In genomic region chr6:135236319-135236718, GRCh38 we compare ENCODE assay signal across 20 cellular contexts. TPM values are rescaled to one million over a fixed set of nuclear protein-coding genes. Genes with fewer than 3 reads are reported as not detected.
"Had no signal": no experiment of that assay in that cellular context is flagged by ENCODE, and none has a peak within 500 bp of the region (broad histone marks: within the 10 kb centered on the region; RNA-seq: fewer than 3 reads in every experiment).

No MANE protein-coding gene starts in this region.

- H3K36me3 ChIP-seq: adrenal gland, spleen, upper lobe of left lung had no signal

- H3K4me3 ChIP-seq: adrenal gland, spleen, upper lobe of left lung had no signal

- H3K9me3 ChIP-seq: adrenal gland, spleen, upper lobe of left lung had no signal

- H3K36me3 Mint-ChIP-seq: activated naive CD8-positive, alpha-beta T cell had no signal

- H3K4me3 Mint-ChIP-seq: activated CD8-positive, alpha-beta T cell treated with anti-CD3 and anti-CD28 coated beads, Interleukin-2, amount 10 ng/mL, durations not matched to agents 7 days and 5 days; activated naive CD8-positive, alpha-beta T cell; neural crest cell had no signal

- H3K4me1 ChIP-seq: adrenal gland, foreskin keratinocyte, spleen, upper lobe of left lung had no signal

- H3K27ac ChIP-seq: adrenal gland, foreskin keratinocyte, spleen, upper lobe of left lung had no signal

- H3K27me3 ChIP-seq: adrenal gland, spleen, upper lobe of left lung had no signal

- H3K9me3 Mint-ChIP-seq: activated T-helper 1 cell treated with anti-CD3 and anti-CD28 coated beads, Interleukin-12 subunit alpha, Interleukin-12 subunit beta, Interleukin-2, Interleukin-4 antibody, amounts not matched to agents 30 ng/mL and 10 ng/mL and 1 ng/mL, durations not matched to agents 14 hours and 24 hours and 36 hours; neural crest cell had no signal

- DNase-seq: activated CD4-positive, alpha-beta T cell treated with anti-CD3 and anti-CD28 coated beads for 1 hour; activated CD4-positive, alpha-beta T cell treated with anti-CD3 and anti-CD28 coated beads, Interleukin-2, amount 50 U/mL, for 1 hour; activated CD8-positive, alpha-beta T cell treated with anti-CD3 and anti-CD28 coated beads, Interleukin-2, amount 10 ng/mL, durations not matched to agents 7 days and 5 days; activated gamma-delta T cell treated with Interleukin-2 at 50 U/mL for 16 hours; adrenal gland; central memory CD4-positive, alpha-beta T cell; dermis blood vessel endothelial cell; effector CD8-positive, alpha-beta T cell; foreskin keratinocyte; left colon; mesenchymal stem cell; retina; spleen; stimulated activated CD4-positive, alpha-beta T cell treated with anti-CD3 and anti-CD28 coated beads, Interleukin-4, amount 100 ng/mL, for 1 hour; stimulated activated naive CD4-positive, alpha-beta T cell treated with Interleukin-2 at 50 U/mL for 16 hours; upper lobe of left lung had no signal

- H3K27ac Mint-ChIP-seq: activated CD8-positive, alpha-beta T cell treated with anti-CD3 and anti-CD28 coated beads, Interleukin-2, amount 10 ng/mL, durations not matched to agents 7 days and 5 days; activated naive CD8-positive, alpha-beta T cell; activated T-helper 1 cell treated with anti-CD3 and anti-CD28 coated beads, Interleukin-12 subunit alpha, Interleukin-12 subunit beta, Interleukin-2, Interleukin-4 antibody, amounts not matched to agents 30 ng/mL and 10 ng/mL and 1 ng/mL, durations not matched to agents 14 hours and 24 hours and 36 hours had no signal

- ATAC-seq: activated CD8-positive, alpha-beta T cell treated with anti-CD3 and anti-CD28 coated beads, Interleukin-2, amount 10 ng/mL, durations not matched to agents 7 days and 5 days; foreskin keratinocyte had no signal

RNA-seq across cellular contexts. Expression of gene MYB, which starts 55.2 kb away (rescaled TPM):
- total RNA-seq: astrocyte had no signal
